In genomic region chr3:170610321-170610884, GRCh38 we compare ENCODE assay signal across 26 cellular contexts. TPM values are rescaled to one million over a fixed set of nuclear protein-coding genes. Genes with fewer than 3 reads are reported as not detected.
"Had no signal": no experiment of that assay in that cellular context is flagged by ENCODE, and none has a peak within 500 bp of the region (broad histone marks: within the 10 kb centered on the region; RNA-seq: fewer than 3 reads in every experiment).

No MANE protein-coding gene starts in this region.

- DNase-seq: activated CD4-positive, alpha-beta T cell treated with anti-CD3 and anti-CD28 coated beads for 4 hours; activated CD4-positive, alpha-beta T cell treated with anti-CD3 and anti-CD28 coated beads, Interleukin-2, amount 50 U/mL, for 48 hours; activated CD4-positive, CD25-positive, alpha-beta regulatory T cell; activated CD8-positive, alpha-beta memory T cell treated with anti-CD3 and anti-CD28 coated beads, Interleukin-2, amount 50 U/mL, for 48 hours; activated naive CD4-positive, alpha-beta T cell treated with anti-CD3 and anti-CD28 coated beads for 36 hours; activated naive CD8-positive, alpha-beta T cell treated with anti-CD3 and anti-CD28 coated beads, Interleukin-2, amount 10 ng/mL, durations not matched to agents 7 days and 5 days; activated T-cell treated with anti-CD3 and anti-CD28 coated beads, Interleukin-2, amount 50 U/mL, for 4 hours; cerebellar nuclear complex; cortex of kidney; endodermal cell; heart left ventricle; islet precursor cell; lower lobe of right lung; naive B cell; occipital lobe; posterior cingulate gyrus; sigmoid colon; stimulated activated CD4-positive, alpha-beta T cell treated with anti-CD3 and anti-CD28 coated beads, Interleukin-2, amount 100 ng/mL, for 48 hours; substantia nigra; T-helper 17 cell; tibial artery had no signal

- ATAC-seq: activated T-cell treated with anti-CD3 and anti-CD28 coated beads, Interleukin-2, amount 50 U/mL, for 4 hours; gastroesophageal sphincter; heart left ventricle; lower lobe of right lung; T-helper 17 cell had no signal

- H3K4me3 ChIP-seq: gastroesophageal sphincter, heart left ventricle, lower lobe of right lung, sigmoid colon, smooth muscle cell, tibial artery had no signal

RNA-seq across cellular contexts. Expression of gene SLC7A14, which starts 24.5 kb away (rescaled TPM):
- total RNA-seq: activated CD8-positive, alpha-beta memory T cell treated with anti-CD3 and anti-CD28 coated beads for 36 hours; activated naive CD4-positive, alpha-beta T cell treated with anti-CD3 and anti-CD28 coated beads for 36 hours; activated naive CD8-positive, alpha-beta T cell treated with anti-CD3 and anti-CD28 coated beads, Interleukin-2, amount 10 ng/mL, durations not matched to agents 7 days and 5 days; activated T-cell treated with anti-CD3 and anti-CD28 coated beads, Interleukin-2, amount 50 U/mL, for 4 hours; mesenteric fat pad; smooth muscle cell; T-helper 17 cell; ureter had no signal
